In the genomic region with DNA sequence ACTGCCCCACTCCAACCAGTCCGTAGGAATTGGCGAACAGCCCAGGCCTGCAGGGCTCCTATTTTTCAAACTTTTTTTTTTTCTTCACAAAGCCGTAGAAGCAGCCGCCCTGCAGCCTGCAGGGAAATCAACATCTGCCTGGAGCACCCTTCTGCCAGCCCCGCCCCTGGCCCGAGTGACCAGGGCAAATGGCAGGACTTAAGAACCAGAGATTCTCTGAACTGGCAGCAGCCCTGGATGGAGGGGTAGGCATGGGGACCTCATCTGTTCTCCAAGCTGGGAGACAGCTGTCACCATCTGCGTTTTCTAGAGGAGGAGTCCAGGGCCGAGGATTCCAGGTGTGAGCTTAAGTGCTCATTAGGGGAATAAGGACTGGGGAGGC, we compare ENCODE assay signal across 16 cellular contexts. TPM values are rescaled to one million over a fixed set of nuclear protein-coding genes. Genes with fewer than 3 reads are reported as not detected.
A peak's percentile ranks its signal among the peaks of the same experiment; 100 is the strongest.
DNase-seq lines count a peak whose midpoint lies in the region; TF ChIP-seq lines count a peak whose summit lies in the region.
"Had no signal": no experiment of that assay in that cellular context is flagged by ENCODE, and none has a peak within 500 bp of the region (broad histone marks: within the 10 kb centered on the region; RNA-seq: fewer than 3 reads in every experiment).

No MANE protein-coding gene starts in this region.

- H3K4me1 Mint-ChIP-seq in chondrocyte (ENCODE audit: low read depth) (no peaks in the 10 kb centered on the region), nephron (peaks cover 42% of the 10 kb centered on the region)
- H3K4me1 Mint-ChIP-seq: immature natural killer cell had no signal

- TF ChIP-seq CTCF in chondrocyte (IDR thresholded peaks at IDR 0.05) = no peak
- no peak for TF ChIP-seq CTCF in nephron (IDR thresholded peaks at IDR 0.05; ENCODE audit: unreplicated experiment in 3 of 3)

- peaks cover 71% of the 10 kb centered on the region for H3K27me3 ChIP-seq in H7 (ENCODE audit: control insufficient read depth, insufficient read depth, low read length)
- 0 out of 2 replicates have a peak, but pooled peaks cover 3% of the 10 kb centered on the region for H3K27me3 ChIP-seq in HAP-1 (ENCODE audit: low read depth)

- peaks cover 67% of the 10 kb centered on the region for H3K27me3 Mint-ChIP-seq in chondrocyte (ENCODE audit: low read depth)
- peaks cover 63% of the 10 kb centered on the region for H3K27me3 Mint-ChIP-seq in nephron (ENCODE audit: low read depth)

- H3K36me3 Mint-ChIP-seq in chondrocyte (ENCODE audit: low read depth) (no peaks in the 10 kb centered on the region), nephron (ENCODE audit: low read depth) (peaks cover 3% of the 10 kb centered on the region)
- H3K36me3 Mint-ChIP-seq: activated naive CD8-positive, alpha-beta T cell treated with anti-CD3 and anti-CD28 coated beads, Interleukin-2, amount 10 ng/mL, durations not matched to agents 7 days and 5 days; CD8-positive, alpha-beta memory T cell; immature natural killer cell had no signal

- H3K9me3 ChIP-seq in HAP-1 = no peaks in the 10 kb centered on the region

- H3K4me3 Mint-ChIP-seq in chondrocyte (ENCODE audit: unreplicated experiment) = no peak overlapping the region
- peak overlapping the region in 2 of 3 experiments; percentile 29 to 34 for H3K4me3 Mint-ChIP-seq in nephron
- H3K4me3 Mint-ChIP-seq: activated naive CD8-positive, alpha-beta T cell treated with anti-CD3 and anti-CD28 coated beads, Interleukin-2, amount 10 ng/mL, durations not matched to agents 7 days and 5 days; CD8-positive, alpha-beta memory T cell; immature natural killer cell; stimulated activated naive CD8-positive, alpha-beta T cell treated with anti-CD3 and anti-CD28 coated beads, Interleukin-15, Interleukin-2, amounts not matched to agents 100 ng/mL and 50 ng/mL, for 24 hours had no signal

- peak overlapping the region; percentile 30; the same call in 1 of the 2 replicates for H3K4me3 ChIP-seq in H7 (ENCODE audit: insufficient read depth, low read depth, low read length)
- no peak overlapping the region for H3K4me3 ChIP-seq in HAP-1
- H3K4me3 ChIP-seq: K562, SK-N-MC had no signal

- H3K9me3 Mint-ChIP-seq in chondrocyte (ENCODE audit: low read depth) (no peaks in the 10 kb centered on the region), nephron (no peaks in the 10 kb centered on the region)
- H3K9me3 Mint-ChIP-seq: activated naive CD8-positive, alpha-beta T cell treated with anti-CD3 and anti-CD28 coated beads, Interleukin-2, amount 10 ng/mL, durations not matched to agents 7 days and 5 days; CD8-positive, alpha-beta memory T cell; immature natural killer cell; stimulated activated naive CD8-positive, alpha-beta T cell treated with anti-CD3 and anti-CD28 coated beads, Interleukin-15, Interleukin-2, amounts not matched to agents 100 ng/mL and 50 ng/mL, for 24 hours had no signal

- H3K36me3 ChIP-seq in H7 (replicated peaks; ENCODE audit: control insufficient read depth, insufficient read depth, low read length) (no peaks in the 10 kb centered on the region), HAP-1 (replicated peaks) (no peaks in the 10 kb centered on the region)

- in situ Hi-C loops in HAP-1 (cut with MboI; ENCODE audit: low sequenced_read_pairs) = no loop called here

- no peak for DNase-seq in H7
- DNase-seq in NCI-H1417 (lab: John Stamatoyannopoulos, UW) = peak in 2 of 3 experiments; percentile 81 to 93
- peak; percentile 49 for DNase-seq in chondrocyte (ENCODE audit: low spot score)
- no peak for DNase-seq in putamen (ENCODE audit: low spot score)
- no peak for DNase-seq in HUDEP-2 (lab: John Stamatoyannopoulos, UW; ENCODE audit: unreplicated experiment in 76 of 76)
- no peak for DNase-seq in HAP-1 (ENCODE audit: low spot score in 2 of 2)

- no peaks in the 10 kb centered on the region for H3K4me1 ChIP-seq in HAP-1

- H3K27ac Mint-ChIP-seq in chondrocyte (ENCODE audit: unreplicated experiment) (no peak overlapping the region), nephron (no peak overlapping the region)
- H3K27ac Mint-ChIP-seq: activated naive CD8-positive, alpha-beta T cell treated with anti-CD3 and anti-CD28 coated beads, Interleukin-2, amount 10 ng/mL, durations not matched to agents 7 days and 5 days; immature natural killer cell; stimulated activated naive CD8-positive, alpha-beta T cell treated with anti-CD3 and anti-CD28 coated beads, Interleukin-15, Interleukin-2, amounts not matched to agents 100 ng/mL and 50 ng/mL, for 24 hours had no signal

RNA-seq across cellular contexts. Expression of gene SCN2B, which starts 5.6 kb away (rescaled TPM):
- total RNA-seq in H7 (2014; rRNA removed; shearing (Covaris generic)) = 0.03 and 0.07 TPM in 2 replicates
- total RNA-seq in chondrocyte = 0.12 to 0.24 TPM (median 0.13 TPM) in 3 replicates
- total RNA-seq: activated naive CD8-positive, alpha-beta T cell treated with anti-CD3 and anti-CD28 coated beads, Interleukin-2, amount 10 ng/mL, durations not matched to agents 7 days and 5 days; CD8-positive, alpha-beta memory T cell; Daoy; glomerular endothelial cell; K562; mononuclear cell had no signal

RNA-seq across cellular contexts. Expression of gene SCN4B, which starts 18.3 kb away (rescaled TPM):
- total RNA-seq in H7 (2014; rRNA removed; shearing (Covaris generic)) = 0.74 and 1.0 TPM in 2 replicates
- 0.28 to 0.42 TPM in 2 of 3 replicates, not detected in the other for total RNA-seq in chondrocyte
- total RNA-seq: K562 had no signal

RNA-seq across cellular contexts. Expression of gene JAML, which starts 53.9 kb away (rescaled TPM):
- total RNA-seq in H7 (2014; rRNA removed; shearing (Covaris generic)) = not detected in 2 replicates
- total RNA-seq in chondrocyte = not detected in 3 replicates
- total RNA-seq: Daoy, glomerular endothelial cell had no signal

Comparison
In these comparisons a context has a peak if more than half of its experiments do, and no peak if none do; other contexts are left out.
1. DNase-seq: peak in NCI-H1417 (2 of 3) and chondrocyte (single experiment); none in H7 (single experiment), putamen (single experiment), HUDEP-2 (0 of 76) and HAP-1 (0 of 2).